Comparison of ENCODE assay signal across 2 cellular contexts in genomic region chr5:135162661-135163265, GRCh38.
TF ChIP-seq lines count a peak whose summit lies in the region.

No MANE protein-coding gene starts in this region.

TF ChIP-seq in GM23338, 12 proteins besides CTCF, POLR2A, EP300 and RAD21:
- TF ChIP-seq ETS1 (IDR thresholded peaks at IDR 0.05) (no peak), CREB1 (CRISPR knock-in tag; IDR thresholded peaks at IDR 0.05; ENCODE audit: low read depth) (no peak), ZNF331 (CRISPR knock-in tag; IDR thresholded peaks at IDR 0.05; ENCODE audit: low read depth) (no peak), JUNB (IDR thresholded peaks at IDR 0.05; ENCODE audit: unreplicated experiment) (no peak), POLR2AphosphoS5 (IDR thresholded peaks at IDR 0.05; ENCODE audit: low read depth) (no peak), NANOG (IDR thresholded peaks at IDR 0.05; ENCODE audit: borderline replicate concordance) (no peak), STAT1 (IDR thresholded peaks at IDR 0.05; ENCODE audit: unreplicated experiment) (no peak), ZNF114 (CRISPR knock-in tag; IDR thresholded peaks at IDR 0.05) (no peak), EZH2phosphoT487 (IDR thresholded peaks at IDR 0.05; ENCODE audit: unreplicated experiment) (no peak), EZH2 (IDR thresholded peaks at IDR 0.05; ENCODE audit: low read depth, unreplicated experiment) (no peak)
- TF ChIP-seq, protein P1, sequence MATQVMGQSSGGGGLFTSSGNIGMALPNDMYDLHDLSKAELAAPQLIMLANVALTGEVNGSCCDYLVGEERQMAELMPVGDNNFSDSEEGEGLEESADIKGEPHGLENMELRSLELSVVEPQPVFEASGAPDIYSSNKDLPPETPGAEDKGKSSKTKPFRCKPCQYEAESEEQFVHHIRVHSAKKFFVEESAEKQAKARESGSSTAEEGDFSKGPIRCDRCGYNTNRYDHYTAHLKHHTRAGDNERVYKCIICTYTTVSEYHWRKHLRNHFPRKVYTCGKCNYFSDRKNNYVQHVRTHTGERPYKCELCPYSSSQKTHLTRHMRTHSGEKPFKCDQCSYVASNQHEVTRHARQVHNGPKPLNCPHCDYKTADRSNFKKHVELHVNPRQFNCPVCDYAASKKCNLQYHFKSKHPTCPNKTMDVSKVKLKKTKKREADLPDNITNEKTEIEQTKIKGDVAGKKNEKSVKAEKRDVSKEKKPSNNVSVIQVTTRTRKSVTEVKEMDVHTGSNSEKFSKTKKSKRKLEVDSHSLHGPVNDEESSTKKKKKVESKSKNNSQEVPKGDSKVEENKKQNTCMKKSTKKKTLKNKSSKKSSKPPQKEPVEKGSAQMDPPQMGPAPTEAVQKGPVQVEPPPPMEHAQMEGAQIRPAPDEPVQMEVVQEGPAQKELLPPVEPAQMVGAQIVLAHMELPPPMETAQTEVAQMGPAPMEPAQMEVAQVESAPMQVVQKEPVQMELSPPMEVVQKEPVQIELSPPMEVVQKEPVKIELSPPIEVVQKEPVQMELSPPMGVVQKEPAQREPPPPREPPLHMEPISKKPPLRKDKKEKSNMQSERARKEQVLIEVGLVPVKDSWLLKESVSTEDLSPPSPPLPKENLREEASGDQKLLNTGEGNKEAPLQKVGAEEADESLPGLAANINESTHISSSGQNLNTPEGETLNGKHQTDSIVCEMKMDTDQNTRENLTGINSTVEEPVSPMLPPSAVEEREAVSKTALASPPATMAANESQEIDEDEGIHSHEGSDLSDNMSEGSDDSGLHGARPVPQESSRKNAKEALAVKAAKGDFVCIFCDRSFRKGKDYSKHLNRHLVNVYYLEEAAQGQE (IDR thresholded peaks at IDR 0.05; ENCODE audit: unreplicated experiment) = no peak
- TF ChIP-seq, protein P2, sequence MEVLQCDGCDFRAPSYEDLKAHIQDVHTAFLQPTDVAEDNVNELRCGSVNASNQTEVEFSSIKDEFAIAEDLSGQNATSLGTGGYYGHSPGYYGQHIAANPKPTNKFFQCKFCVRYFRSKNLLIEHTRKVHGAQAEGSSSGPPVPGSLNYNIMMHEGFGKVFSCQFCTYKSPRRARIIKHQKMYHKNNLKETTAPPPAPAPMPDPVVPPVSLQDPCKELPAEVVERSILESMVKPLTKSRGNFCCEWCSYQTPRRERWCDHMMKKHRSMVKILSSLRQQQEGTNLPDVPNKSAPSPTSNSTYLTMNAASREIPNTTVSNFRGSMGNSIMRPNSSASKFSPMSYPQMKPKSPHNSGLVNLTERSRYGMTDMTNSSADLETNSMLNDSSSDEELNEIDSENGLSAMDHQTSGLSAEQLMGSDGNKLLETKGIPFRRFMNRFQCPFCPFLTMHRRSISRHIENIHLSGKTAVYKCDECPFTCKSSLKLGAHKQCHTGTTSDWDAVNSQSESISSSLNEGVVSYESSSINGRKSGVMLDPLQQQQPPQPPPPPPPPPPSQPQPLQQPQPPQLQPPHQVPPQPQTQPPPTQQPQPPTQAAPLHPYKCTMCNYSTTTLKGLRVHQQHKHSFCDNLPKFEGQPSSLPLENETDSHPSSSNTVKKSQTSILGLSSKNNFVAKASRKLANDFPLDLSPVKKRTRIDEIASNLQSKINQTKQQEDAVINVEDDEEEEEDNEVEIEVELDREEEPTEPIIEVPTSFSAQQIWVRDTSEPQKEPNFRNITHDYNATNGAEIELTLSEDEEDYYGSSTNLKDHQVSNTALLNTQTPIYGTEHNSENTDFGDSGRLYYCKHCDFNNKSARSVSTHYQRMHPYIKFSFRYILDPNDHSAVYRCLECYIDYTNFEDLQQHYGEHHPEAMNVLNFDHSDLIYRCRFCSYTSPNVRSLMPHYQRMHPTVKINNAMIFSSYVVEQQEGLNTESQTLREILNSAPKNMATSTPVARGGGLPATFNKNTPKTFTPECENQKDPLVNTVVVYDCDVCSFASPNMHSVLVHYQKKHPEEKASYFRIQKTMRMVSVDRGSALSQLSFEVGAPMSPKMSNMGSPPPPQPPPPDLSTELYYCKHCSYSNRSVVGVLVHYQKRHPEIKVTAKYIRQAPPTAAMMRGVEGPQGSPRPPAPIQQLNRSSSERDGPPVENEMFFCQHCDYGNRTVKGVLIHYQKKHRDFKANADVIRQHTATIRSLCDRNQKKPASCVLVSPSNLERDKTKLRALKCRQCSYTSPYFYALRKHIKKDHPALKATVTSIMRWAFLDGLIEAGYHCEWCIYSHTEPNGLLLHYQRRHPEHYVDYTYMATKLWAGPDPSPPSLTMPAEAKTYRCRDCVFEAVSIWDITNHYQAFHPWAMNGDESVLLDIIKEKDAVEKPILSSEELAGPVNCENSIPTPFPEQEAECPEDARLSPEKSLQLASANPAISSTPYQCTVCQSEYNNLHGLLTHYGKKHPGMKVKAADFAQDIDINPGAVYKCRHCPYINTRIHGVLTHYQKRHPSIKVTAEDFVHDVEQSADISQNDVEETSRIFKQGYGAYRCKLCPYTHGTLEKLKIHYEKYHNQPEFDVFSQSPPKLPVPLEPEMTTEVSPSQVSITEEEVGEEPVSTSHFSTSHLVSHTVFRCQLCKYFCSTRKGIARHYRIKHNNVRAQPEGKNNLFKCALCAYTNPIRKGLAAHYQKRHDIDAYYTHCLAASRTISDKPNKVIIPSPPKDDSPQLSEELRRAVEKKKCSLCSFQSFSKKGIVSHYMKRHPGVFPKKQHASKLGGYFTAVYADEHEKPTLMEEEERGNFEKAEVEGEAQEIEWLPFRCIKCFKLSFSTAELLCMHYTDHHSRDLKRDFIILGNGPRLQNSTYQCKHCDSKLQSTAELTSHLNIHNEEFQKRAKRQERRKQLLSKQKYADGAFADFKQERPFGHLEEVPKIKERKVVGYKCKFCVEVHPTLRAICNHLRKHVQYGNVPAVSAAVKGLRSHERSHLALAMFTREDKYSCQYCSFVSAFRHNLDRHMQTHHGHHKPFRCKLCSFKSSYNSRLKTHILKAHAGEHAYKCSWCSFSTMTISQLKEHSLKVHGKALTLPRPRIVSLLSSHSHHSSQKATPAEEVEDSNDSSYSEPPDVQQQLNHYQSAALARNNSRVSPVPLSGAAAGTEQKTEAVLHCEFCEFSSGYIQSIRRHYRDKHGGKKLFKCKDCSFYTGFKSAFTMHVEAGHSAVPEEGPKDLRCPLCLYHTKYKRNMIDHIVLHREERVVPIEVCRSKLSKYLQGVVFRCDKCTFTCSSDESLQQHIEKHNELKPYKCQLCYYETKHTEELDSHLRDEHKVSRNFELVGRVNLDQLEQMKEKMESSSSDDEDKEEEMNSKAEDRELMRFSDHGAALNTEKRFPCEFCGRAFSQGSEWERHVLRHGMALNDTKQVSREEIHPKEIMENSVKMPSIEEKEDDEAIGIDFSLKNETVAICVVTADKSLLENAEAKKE (CRISPR knock-in tag; IDR thresholded peaks at IDR 0.05) = no peak

TF ChIP-seq in K562, 482 proteins besides CTCF, POLR2A, EP300 and RAD21 (continued from another document):
- peak; percentile 32 to 48 for TF ChIP-seq E2F6 (IDR thresholded peaks at IDR 0.05; ENCODE audit: borderline replicate concordance in 1 of 2, extremely low read depth in 1 of 2, insufficient read depth in 1 of 2, insufficient read length in 1 of 2, low read depth in 1 of 2, low read length in 1 of 2, poor library complexity in 1 of 2, severe bottlenecking in 1 of 2)
- TF ChIP-seq ZNF77 (CRISPR knock-in tag; IDR thresholded peaks at IDR 0.05) = no peak
- 0 out of 2 replicates have a peak, but pooled peaks have one; percentile 25 for TF ChIP-seq CXXC5 (CRISPR knock-in tag; IDR thresholded peaks at IDR 0.05)
- peak; percentile 78 for TF ChIP-seq ZNF592 (IDR thresholded peaks at IDR 0.05)
- TF ChIP-seq, protein P3, sequence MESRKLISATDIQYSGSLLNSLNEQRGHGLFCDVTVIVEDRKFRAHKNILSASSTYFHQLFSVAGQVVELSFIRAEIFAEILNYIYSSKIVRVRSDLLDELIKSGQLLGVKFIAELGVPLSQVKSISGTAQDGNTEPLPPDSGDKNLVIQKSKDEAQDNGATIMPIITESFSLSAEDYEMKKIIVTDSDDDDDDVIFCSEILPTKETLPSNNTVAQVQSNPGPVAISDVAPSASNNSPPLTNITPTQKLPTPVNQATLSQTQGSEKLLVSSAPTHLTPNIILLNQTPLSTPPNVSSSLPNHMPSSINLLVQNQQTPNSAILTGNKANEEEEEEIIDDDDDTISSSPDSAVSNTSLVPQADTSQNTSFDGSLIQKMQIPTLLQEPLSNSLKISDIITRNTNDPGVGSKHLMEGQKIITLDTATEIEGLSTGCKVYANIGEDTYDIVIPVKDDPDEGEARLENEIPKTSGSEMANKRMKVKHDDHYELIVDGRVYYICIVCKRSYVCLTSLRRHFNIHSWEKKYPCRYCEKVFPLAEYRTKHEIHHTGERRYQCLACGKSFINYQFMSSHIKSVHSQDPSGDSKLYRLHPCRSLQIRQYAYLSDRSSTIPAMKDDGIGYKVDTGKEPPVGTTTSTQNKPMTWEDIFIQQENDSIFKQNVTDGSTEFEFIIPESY (CRISPR knock-in tag; IDR thresholded peaks at IDR 0.05) = peak; percentile 98
- TF ChIP-seq NCOA6 (IDR thresholded peaks at IDR 0.05) = no peak
- TF ChIP-seq, protein P4, sequence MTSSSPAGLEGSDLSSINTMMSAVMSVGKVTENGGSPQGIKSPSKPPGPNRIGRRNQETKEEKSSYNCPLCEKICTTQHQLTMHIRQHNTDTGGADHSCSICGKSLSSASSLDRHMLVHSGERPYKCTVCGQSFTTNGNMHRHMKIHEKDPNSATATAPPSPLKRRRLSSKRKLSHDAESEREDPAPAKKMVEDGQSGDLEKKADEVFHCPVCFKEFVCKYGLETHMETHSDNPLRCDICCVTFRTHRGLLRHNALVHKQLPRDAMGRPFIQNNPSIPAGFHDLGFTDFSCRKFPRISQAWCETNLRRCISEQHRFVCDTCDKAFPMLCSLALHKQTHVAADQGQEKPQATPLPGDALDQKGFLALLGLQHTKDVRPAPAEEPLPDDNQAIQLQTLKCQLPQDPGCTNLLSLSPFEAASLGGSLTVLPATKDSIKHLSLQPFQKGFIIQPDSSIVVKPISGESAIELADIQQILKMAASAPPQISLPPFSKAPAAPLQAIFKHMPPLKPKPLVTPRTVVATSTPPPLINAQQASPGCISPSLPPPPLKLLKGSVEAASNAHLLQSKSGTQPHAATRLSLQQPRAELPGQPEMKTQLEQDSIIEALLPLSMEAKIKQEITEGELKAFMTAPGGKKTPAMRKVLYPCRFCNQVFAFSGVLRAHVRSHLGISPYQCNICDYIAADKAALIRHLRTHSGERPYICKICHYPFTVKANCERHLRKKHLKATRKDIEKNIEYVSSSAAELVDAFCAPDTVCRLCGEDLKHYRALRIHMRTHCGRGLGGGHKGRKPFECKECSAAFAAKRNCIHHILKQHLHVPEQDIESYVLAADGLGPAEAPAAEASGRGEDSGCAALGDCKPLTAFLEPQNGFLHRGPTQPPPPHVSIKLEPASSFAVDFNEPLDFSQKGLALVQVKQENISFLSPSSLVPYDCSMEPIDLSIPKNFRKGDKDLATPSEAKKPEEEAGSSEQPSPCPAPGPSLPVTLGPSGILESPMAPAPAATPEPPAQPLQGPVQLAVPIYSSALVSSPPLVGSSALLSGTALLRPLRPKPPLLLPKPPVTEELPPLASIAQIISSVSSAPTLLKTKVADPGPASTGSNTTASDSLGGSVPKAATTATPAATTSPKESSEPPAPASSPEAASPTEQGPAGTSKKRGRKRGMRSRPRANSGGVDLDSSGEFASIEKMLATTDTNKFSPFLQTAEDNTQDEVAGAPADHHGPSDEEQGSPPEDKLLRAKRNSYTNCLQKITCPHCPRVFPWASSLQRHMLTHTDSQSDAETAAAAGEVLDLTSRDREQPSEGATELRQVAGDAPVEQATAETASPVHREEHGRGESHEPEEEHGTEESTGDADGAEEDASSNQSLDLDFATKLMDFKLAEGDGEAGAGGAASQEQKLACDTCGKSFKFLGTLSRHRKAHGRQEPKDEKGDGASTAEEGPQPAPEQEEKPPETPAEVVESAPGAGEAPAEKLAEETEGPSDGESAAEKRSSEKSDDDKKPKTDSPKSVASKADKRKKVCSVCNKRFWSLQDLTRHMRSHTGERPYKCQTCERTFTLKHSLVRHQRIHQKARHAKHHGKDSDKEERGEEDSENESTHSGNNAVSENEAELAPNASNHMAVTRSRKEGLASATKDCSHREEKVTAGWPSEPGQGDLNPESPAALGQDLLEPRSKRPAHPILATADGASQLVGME (CRISPR knock-in tag; IDR thresholded peaks at IDR 0.05) = no peak
- peak; percentile 45 for TF ChIP-seq SMC3 (conservative IDR thresholded peaks at IDR 0.05; ENCODE audit: insufficient read depth, low read depth, low read length)
- no peak for TF ChIP-seq MCM5 (IDR thresholded peaks at IDR 0.05; ENCODE audit: low read depth)
